In the genomic region with DNA sequence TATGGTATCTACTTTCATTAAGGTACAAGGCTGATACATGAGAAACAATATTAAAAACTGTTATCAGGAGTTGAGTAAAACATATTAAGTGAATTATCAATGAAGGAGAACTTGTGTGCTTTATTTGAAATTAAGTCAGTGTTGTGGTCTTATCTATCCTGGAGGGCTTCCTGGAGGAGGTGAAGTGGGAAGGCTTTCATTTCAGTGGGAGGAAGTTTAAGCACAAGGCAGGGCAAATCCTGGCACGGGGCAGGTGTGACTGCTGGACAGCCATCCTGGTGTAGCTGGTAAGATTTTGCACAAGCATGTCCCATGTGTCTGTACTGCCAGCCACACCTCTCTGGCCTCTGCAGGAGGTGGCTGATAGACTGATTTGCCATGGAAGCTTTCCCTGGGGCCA, we compare ENCODE assay signal across 36 cellular contexts.
"Had no signal": no experiment of that assay in that cellular context is flagged by ENCODE, and none has a peak within 500 bp of the region (broad histone marks: within the 10 kb centered on the region; RNA-seq: fewer than 3 reads in every experiment).

No MANE protein-coding gene starts in this region.

- DNase-seq: Karpas-422, Kasumi-1, MG63, MM.1S, MV-4-11, NCI-H1048, NCI-H1092, NCI-H1092 treated with DMSO at 0.1 percent for 48 hours, NCI-H1105, NCI-H1105 treated with DMSO at 0.1 percent for 48 hours, NCI-H1417, NCI-H1417 treated with DMSO at 0.1 percent for 48 hours, NCI-H1436, NCI-H1436 treated with DMSO at 0.1 percent for 48 hours, NCI-H146, NCI-H1694, NCI-H1694 treated with DMSO at 0.1 percent for 48 hours, NCI-H187, NCI-H187 treated with DMSO at 0.1 percent for 48 hours, NCI-H1930, NCI-H2029, NCI-H2029 treated with DMSO at 0.1 percent for 48 hours, NCI-H2081, NCI-H2081 treated with DMSO at 0.1 percent for 48 hours, NCI-H2107, NCI-H2171, NCI-H2171 treated with DMSO at 0.1 percent for 48 hours, NCI-H2227 treated with DMSO at 0.1 percent for 48 hours, NCI-H226, NCI-H345, NCI-H446, NCI-H446 treated with DMSO at 0.1 percent for 48 hours, NCI-H510A, NCI-H510A treated with DMSO at 0.1 percent for 48 hours, NCI-H524, NCI-H524 treated with DMSO at 0.1 percent for 48 hours had no signal

- H3K4me3 ChIP-seq: MG63 had no signal

- H3K36me3 ChIP-seq: MG63 had no signal

- H3K27me3 ChIP-seq: MG63 had no signal

- H3K9me3 ChIP-seq: MG63 had no signal
